8 cellular contexts compared by ENCODE assay signal in the genomic region with DNA sequence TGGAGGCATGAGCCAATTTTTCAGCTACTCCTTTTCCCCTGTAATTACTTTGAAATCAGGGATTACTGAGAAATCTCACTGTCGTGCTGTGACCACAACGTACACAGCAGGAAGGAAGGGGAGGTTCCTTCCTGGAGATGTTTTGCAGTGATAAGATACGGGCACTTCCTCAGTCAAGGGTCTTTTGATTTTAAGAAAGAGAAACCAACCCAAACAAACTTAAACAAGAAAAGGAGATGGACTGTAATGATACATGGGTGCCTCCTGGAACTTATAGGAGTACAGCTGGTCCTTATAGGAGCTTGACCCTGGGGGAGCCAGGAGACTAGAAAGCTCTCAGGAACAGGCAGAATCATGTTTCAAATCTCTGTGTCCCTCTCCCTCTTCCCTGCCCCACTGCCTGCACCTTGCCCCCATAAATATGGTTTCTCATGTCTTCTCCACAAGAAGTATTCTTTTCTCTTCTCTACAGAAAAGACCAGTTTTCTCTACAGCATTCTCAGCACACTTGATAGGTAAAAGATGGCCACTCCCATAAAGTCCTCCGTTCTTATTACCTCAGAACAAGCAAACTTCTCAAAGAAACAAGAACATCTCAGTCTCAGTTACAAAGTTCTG.
A peak's percentile ranks its signal among the peaks of the same experiment; 100 is the strongest.
DNase-seq lines count a peak whose midpoint lies in the region; ATAC-seq, FAIRE-seq and TF ChIP-seq lines count a peak whose summit lies in the region.

No MANE protein-coding gene starts in this region.

- peak; percentile 27 for ATAC-seq in GM18502 (IDR thresholded peaks at IDR 0.05; ENCODE audit: poor library complexity, unreplicated experiment)
- peak; percentile 20 for ATAC-seq in GM21576 (IDR thresholded peaks at IDR 0.05; ENCODE audit: unreplicated experiment)
- peak; percentile 65 to 81 (median 71) for ATAC-seq in natural killer cell
- no peak for ATAC-seq in aorta (ENCODE audit: low FRiP score)

- H3K4me1 Mint-ChIP-seq in astrocyte (ENCODE audit: low read depth, unreplicated experiment) (peaks cover 4% of the 10 kb centered on the region), natural killer cell (peaks cover 39 to 51% of the 10 kb centered on the region in 2 donors)

- peaks cover 1% of the 10 kb centered on the region for H3K9me3 Mint-ChIP-seq in astrocyte (ENCODE audit: unreplicated experiment)
- H3K9me3 Mint-ChIP-seq in natural killer cell = no peaks in the 10 kb centered on the region

- H3K4me1 ChIP-seq in astrocyte (ENCODE audit: insufficient read depth, low read length) (no peaks in the 10 kb centered on the region), aorta (ENCODE audit: control insufficient read depth in 1 of 2, insufficient read depth in 2 of 2, low read length in 2 of 2) (no peaks in the 10 kb centered on the region)

- H3K27me3 Mint-ChIP-seq in astrocyte (ENCODE audit: low read depth, unreplicated experiment) (no peaks in the 10 kb centered on the region), natural killer cell (ENCODE audit: low read depth in 2 of 2) (no peaks in the 10 kb centered on the region)

- H3K27ac Mint-ChIP-seq in astrocyte (ENCODE audit: unreplicated experiment) (no peak overlapping the region), natural killer cell (peak overlapping the region; percentile 91 to 93)

- H3K27ac ChIP-seq in astrocyte (ENCODE audit: low read depth, low read length) (no peak overlapping the region), aorta (ENCODE audit: low read depth in 1 of 2, low read length in 2 of 2) (no peak overlapping the region)

- H3K4me2 ChIP-seq in astrocyte (ENCODE audit: low read length) = peak overlapping the region; percentile 25

- intact Hi-C loops in natural killer cell (cut with micrococcal nuclease) = loop anchor here (5.0 kb wide), 1 partner anchor 36 kb away; no protein-coding TSS in a partner anchor
- intact Hi-C loops in aorta (cut with DNase I) = no loop called here

- 54 to 57% methylated on average over 4 of the region's 4 CpGs for WGBS in aorta, 2 donors

- H3K4me3 ChIP-seq in astrocyte (ENCODE audit: insufficient read depth, low read depth, low read length) (no peak overlapping the region), aorta (ENCODE audit: low read length in 2 of 2) (no peak overlapping the region)

- DNase-seq in NCI-H2227 (lab: John Stamatoyannopoulos, UW; ENCODE audit: unreplicated experiment) (peak; percentile 35), astrocyte (ENCODE audit: low read depth) (no peak), natural killer cell (no peak), aorta (no peak), NCI-H1436 treated with DMSO at 0.1 percent for 48 hours (lab: John Stamatoyannopoulos, UW) (no peak), NCI-H2081 treated with DMSO at 0.1 percent for 48 hours (lab: John Stamatoyannopoulos, UW) (no peak)

- no peak overlapping the region for H3K9ac ChIP-seq in astrocyte (ENCODE audit: low read length)

- H4K20me1 ChIP-seq in astrocyte (ENCODE audit: insufficient read depth, low read length) = no peaks in the 10 kb centered on the region

- H3K4me3 Mint-ChIP-seq in astrocyte (ENCODE audit: unreplicated experiment) = no peak overlapping the region
- peak overlapping the region; percentile 75 for H3K4me3 Mint-ChIP-seq in natural killer cell

- TF ChIP-seq CTCF in astrocyte (IDR thresholded peaks at IDR 0.05; ENCODE audit: insufficient read depth, low read depth, low read length) = no peak
- no peak for TF ChIP-seq CTCF in natural killer cell (IDR thresholded peaks at IDR 0.05)

- H3K36me3 ChIP-seq in astrocyte (ENCODE audit: insufficient read depth, low read length) (no peaks in the 10 kb centered on the region), aorta (ENCODE audit: control insufficient read depth in 1 of 2, insufficient read depth in 2 of 2, low read length in 1 of 2) (no peaks in the 10 kb centered on the region)

- no peaks in the 10 kb centered on the region for H3K79me2 ChIP-seq in astrocyte (ENCODE audit: insufficient read depth, low read length)

- no peaks in the 10 kb centered on the region for H3K36me3 Mint-ChIP-seq in astrocyte (ENCODE audit: low read depth, unreplicated experiment)
- H3K36me3 Mint-ChIP-seq in natural killer cell = no peaks in the 10 kb centered on the region

- peak overlapping the region; percentile 13 for H2AFZ ChIP-seq in astrocyte (ENCODE audit: low read depth, low read length)

- H3K27me3 ChIP-seq in astrocyte (ENCODE audit: insufficient read depth, low read length) (no peaks in the 10 kb centered on the region), aorta (ENCODE audit: control insufficient read depth in 1 of 2, insufficient read depth in 2 of 2, low read length in 1 of 2) (no peaks in the 10 kb centered on the region)

- FAIRE-seq in astrocyte (lab: Jason Lieb, UNC) = no peak

- H3K9me3 ChIP-seq in astrocyte (ENCODE audit: insufficient read depth, low read depth, low read length) (no peaks in the 10 kb centered on the region), aorta (ENCODE audit: control insufficient read depth, low read length) (no peaks in the 10 kb centered on the region)
